Comparison of ENCODE assay signal across 6 cellular contexts in genomic region chr19:43595605-43595998, GRCh38. TPM values are rescaled to one million over a fixed set of nuclear protein-coding genes. Genes with fewer than 3 reads are reported as not detected.
DNase-seq lines count a peak whose midpoint lies in the region; ATAC-seq and TF ChIP-seq lines count a peak whose summit lies in the region.

No MANE protein-coding gene starts in this region.

- H3K4me1 ChIP-seq in OCI-LY1 (ENCODE audit: insufficient read depth, low read length, severe bottlenecking) (peaks cover 25% of the 10 kb centered on the region), stomach (peaks cover 34 to 68% (median 54%) of the 10 kb centered on the region in 4 donors)

- peak; percentile 7 for ATAC-seq in GM18909 (IDR thresholded peaks at IDR 0.05; ENCODE audit: poor library complexity, unreplicated experiment)

- no peaks in the 10 kb centered on the region for H3K9me2 ChIP-seq in OCI-LY1 (ENCODE audit: low read depth, low read length)

- DNase-seq in foreskin fibroblast, result no peak
- no peak for DNase-seq in stomach
- DNase-seq in HCEC 1CT, result no peak
- no peak for DNase-seq in posterior vena cava (ENCODE audit: low spot score)

- peaks cover 15% of the 10 kb centered on the region for H3K79me2 ChIP-seq in OCI-LY1 (ENCODE audit: insufficient read depth, low read length)

- no peaks in the 10 kb centered on the region for H3K9me3 ChIP-seq in OCI-LY1 (ENCODE audit: low read length)
- H3K9me3 ChIP-seq in stomach, result no peaks in the 10 kb centered on the region

- peak overlapping the region; percentile 82 for H3K4me2 ChIP-seq in OCI-LY1 (ENCODE audit: low read length)

- TF ChIP-seq CTCF in OCI-LY1 (IDR thresholded peaks at IDR 0.05; ENCODE audit: low read length), result no peak
- no peak for TF ChIP-seq CTCF in foreskin fibroblast (IDR thresholded peaks at IDR 0.05; ENCODE audit: low read depth, low read length)
- TF ChIP-seq CTCF in stomach (IDR thresholded peaks at IDR 0.05), result no peak

- intact Hi-C loops in stomach (cut with DNase I; ENCODE audit: low total_unique reads) (no loop called here), posterior vena cava (cut with DNase I) (loop anchor here in 1 of 2 donors (10.0 kb wide), 1 partner anchor 61 kb away; the partner anchor contains the start of gene ZNF575)

- WGBS in stomach, 5 donors, result 1 to 2% (median 1%) methylated on average over 18 of the region's 18 CpGs

- H3K4me3 ChIP-seq in OCI-LY1 (ENCODE audit: low read depth, low read length, poor library complexity, severe bottlenecking), result peak overlapping the region; percentile 94
- peak overlapping the region; percentile 79 to 89 for H3K4me3 ChIP-seq in foreskin fibroblast (ENCODE audit: low read depth in 1 of 2, low read length in 2 of 2)
- H3K4me3 ChIP-seq in stomach, result peak overlapping the region; percentile 62 to 74 (median 67)

- peak overlapping the region; percentile 74 for H3K9ac ChIP-seq in OCI-LY1 (ENCODE audit: low read length)

- H3K36me3 ChIP-seq in OCI-LY1 (ENCODE audit: insufficient read depth, low read length) (peaks cover 31% of the 10 kb centered on the region), stomach (peaks cover 33 to 61% (median 57%) of the 10 kb centered on the region in 4 donors)

- no peaks in the 10 kb centered on the region for H3F3A ChIP-seq in OCI-LY1 (ENCODE audit: insufficient read depth, low read length)

- no peaks in the 10 kb centered on the region for H3K27me3 ChIP-seq in OCI-LY1 (ENCODE audit: insufficient read depth, low read length)
- no peaks in the 10 kb centered on the region for H3K27me3 ChIP-seq in stomach

- H3K27ac ChIP-seq in OCI-LY1 (ENCODE audit: low read depth, low read length, poor library complexity, severe bottlenecking), result peak overlapping the region; percentile 26
- H3K27ac ChIP-seq in stomach, result peak overlapping the region; percentile 74 to 96 (median 96)

- TF ChIP-seq EP300 in stomach (IDR thresholded peaks at IDR 0.05), result no peak

- TF ChIP-seq POLR2A in stomach (IDR thresholded peaks at IDR 0.05), result no peak

- 0 out of 2 replicates have a peak overlapping the region, but pooled peaks have one; percentile 39 for H2AFZ ChIP-seq in OCI-LY1 (ENCODE audit: low read length)

- no peaks in the 10 kb centered on the region for H4K20me1 ChIP-seq in OCI-LY1 (ENCODE audit: insufficient read depth, low read length)

RNA-seq across cellular contexts. Expression of gene IRGQ, which starts 0.3 kb away (rescaled TPM):
- total RNA-seq in stomach (10 to 100 TPM in 4 of 5 donors, 1 to 10 TPM in 1; 5.3 to 57.1 (median 25.3) TPM), posterior vena cava (10 to 100 TPM; 19.2 to 21.0 TPM)
- polyA plus RNA-seq in stomach, result 1 to 10 TPM; 2.0 to 4.9 (median 2.6) TPM

RNA-seq across cellular contexts. Expression of gene ZNF576, which starts 0.8 kb away (rescaled TPM):
- total RNA-seq in stomach, result 10 to 100 TPM in 3 of 5 donors, 1 to 10 TPM in 1, not detected in 1; 4.2 to 21.6 (median 15.9) TPM
- polyA plus RNA-seq in stomach, result 10 to 100 TPM; 13.7 to 18.2 (median 14.9) TPM
- 10 to 100 TPM in 1 of 2 donors, 1 to 10 TPM in 1; 8.9 to 13.2 TPM for total RNA-seq in posterior vena cava

RNA-seq across cellular contexts. Expression of gene SRRM5, which starts 16.3 kb away (rescaled TPM):
- total RNA-seq in stomach, result not detected
- polyA plus RNA-seq in stomach, result under 1 TPM in 2 of 3 donors, not detected in 1; 0.45 to 0.50 TPM
- total RNA-seq in posterior vena cava, result under 1 TPM; 0.23 to 0.38 TPM

RNA-seq across cellular contexts. Expression of gene PINLYP, which starts 20.0 kb away (rescaled TPM):
- total RNA-seq in stomach (10 to 100 TPM in 1 of 5 donors, 1 to 10 TPM in 2, under 1 TPM in 1, not detected in 1; 0.14 to 18.7 (median 4.3) TPM), posterior vena cava (10 to 100 TPM in 1 of 2 donors, 1 to 10 TPM in 1; 9.1 to 12.8 TPM)
- 10 to 100 TPM in 2 of 3 donors, 1 to 10 TPM in 1; 8.0 to 16.8 (median 15.7) TPM for polyA plus RNA-seq in stomach

RNA-seq across cellular contexts. Expression of gene XRCC1, which starts 20.3 kb away (rescaled TPM):
- total RNA-seq in stomach (10 to 100 TPM; 10.8 to 42.5 (median 16.8) TPM), posterior vena cava (10 to 100 TPM; 13.7 to 14.2 TPM)
- 10 to 100 TPM; 13.1 to 24.3 (median 18.0) TPM for polyA plus RNA-seq in stomach
